In the genomic region with DNA sequence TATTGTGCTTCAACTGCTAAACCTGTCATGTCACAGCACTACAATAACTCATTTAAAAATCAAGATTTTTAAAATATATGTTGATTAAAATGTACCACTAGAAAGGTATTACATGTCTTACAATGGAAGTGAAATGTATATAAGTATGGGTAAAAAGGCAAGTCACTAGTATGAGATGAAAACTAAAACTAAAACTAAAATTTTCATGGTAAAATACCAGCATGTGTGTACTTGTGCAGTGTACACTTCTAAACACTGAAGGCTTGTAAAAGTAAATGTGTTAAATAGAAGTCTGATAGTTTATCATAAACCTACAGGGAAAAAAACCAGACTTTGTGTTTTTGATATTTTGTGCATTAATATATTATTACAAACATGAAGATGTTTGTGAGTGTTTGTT, we compare ENCODE assay signal across 17 cellular contexts. TPM values are rescaled to one million over a fixed set of nuclear protein-coding genes. Genes with fewer than 3 reads are reported as not detected.
"Had no signal": no experiment of that assay in that cellular context is flagged by ENCODE, and none has a peak within 500 bp of the region (broad histone marks: within the 10 kb centered on the region; RNA-seq: fewer than 3 reads in every experiment).

No MANE protein-coding gene starts in this region.

- H3K27ac Mint-ChIP-seq: activated CD4-positive, alpha-beta memory T cell treated with anti-CD3 and anti-CD28 coated beads, Interleukin-2, amount 10 ng/mL, durations not matched to agents 7 days and 5 days; activated naive CD8-positive, alpha-beta T cell treated with anti-CD3 and anti-CD28 coated beads, Interleukin-2, amount 10 ng/mL, durations not matched to agents 7 days and 5 days; brain; stimulated activated naive B cell treated with anti-CD40 and anti-IgM and Interleukin-4, amounts not matched to agents 10 μg/mL and 1 μg/mL and 100 μg/mL, for 72 hours had no signal

- H3K36me3 Mint-ChIP-seq: brain had no signal

- DNase-seq: activated CD4-positive, alpha-beta memory T cell treated with anti-CD3 and anti-CD28 coated beads, Interleukin-2, amount 10 ng/mL, durations not matched to agents 7 days and 5 days; activated CD4-positive, alpha-beta T cell treated with anti-CD3 and anti-CD28 coated beads for 1 hour; activated naive CD8-positive, alpha-beta T cell treated with anti-CD3 and anti-CD28 coated beads, Interleukin-2, amount 10 ng/mL, durations not matched to agents 7 days and 5 days; activated T-cell treated with anti-CD3 and anti-CD28 coated beads, Interleukin-2, amount 50 U/mL, for 72 hours; central memory CD4-positive, alpha-beta T cell; colonic mucosa; left colon; lower lobe of right lung; nucleus accumbens; posterior cingulate gyrus; retina; stimulated activated CD4-positive, alpha-beta T cell treated with anti-CD3 and anti-CD28 coated beads, Interleukin-2, amount 100 ng/mL, for 48 hours; stimulated activated naive B cell treated with anti-CD40 and anti-IgM and Interleukin-4, amounts not matched to agents 10 μg/mL and 1 μg/mL and 100 μg/mL, for 72 hours; thyroid gland had no signal

- ATAC-seq: activated T-cell treated with anti-CD3 and anti-CD28 coated beads, Interleukin-2, amount 50 U/mL, for 72 hours; esophagus mucosa; left colon; lower lobe of right lung had no signal

- H3K4me1 Mint-ChIP-seq: brain had no signal

- H3K4me3 Mint-ChIP-seq: activated CD4-positive, alpha-beta memory T cell treated with anti-CD3 and anti-CD28 coated beads, Interleukin-2, amount 10 ng/mL, durations not matched to agents 7 days and 5 days; activated naive CD8-positive, alpha-beta T cell treated with anti-CD3 and anti-CD28 coated beads, Interleukin-2, amount 10 ng/mL, durations not matched to agents 7 days and 5 days; brain; nephron; stimulated activated naive B cell treated with anti-CD40 and anti-IgM and Interleukin-4, amounts not matched to agents 10 μg/mL and 1 μg/mL and 100 μg/mL, for 72 hours had no signal

- H3K27me3 Mint-ChIP-seq: brain; stimulated activated naive B cell treated with anti-CD40 and anti-IgM and Interleukin-4, amounts not matched to agents 10 μg/mL and 1 μg/mL and 100 μg/mL, for 72 hours had no signal

RNA-seq across cellular contexts. Expression of gene TMEM244, which starts 13.7 kb away (rescaled TPM):
- total RNA-seq: activated T-cell treated with anti-CD3 and anti-CD28 coated beads, Interleukin-2, amount 50 U/mL, for 72 hours; colonic mucosa; esophagus mucosa; left colon; lower lobe of right lung; thyroid gland had no signal
